Comparison of ENCODE assay signal across 8 cellular contexts in genomic region chr15:53586815-53587214, GRCh38.
DNase-seq lines count a peak whose midpoint lies in the region; ATAC-seq, FAIRE-seq and TF ChIP-seq lines count a peak whose summit lies in the region.

No MANE protein-coding gene starts in this region.

- no peaks in the 10 kb centered on the region for H3K9me3 ChIP-seq in RWPE2 (ENCODE audit: severe bottlenecking)

- H3K27ac ChIP-seq in RWPE2 (ENCODE audit: poor library complexity, severe bottlenecking): no peak overlapping the region

- H3K36me3 ChIP-seq in RWPE2 (ENCODE audit: low read depth): no peaks in the 10 kb centered on the region

- TF ChIP-seq CTCF in RWPE2 (IDR thresholded peaks at IDR 0.05; ENCODE audit: poor library complexity, severe bottlenecking): peak; percentile 45

- no peak for FAIRE-seq in RCC 7860 (lab: Jason Lieb, UNC)

- no peaks in the 10 kb centered on the region for H3K4me1 ChIP-seq in RWPE2 (ENCODE audit: insufficient read depth, poor library complexity, severe bottlenecking)

- no peaks in the 10 kb centered on the region for H3K27me3 ChIP-seq in RWPE2 (ENCODE audit: insufficient read depth, poor library complexity, severe bottlenecking)

- peak; percentile 11 for DNase-seq in stimulated activated CD4-positive, alpha-beta T cell treated with anti-CD3 and anti-CD28 coated beads, Interleukin-1b, Interleukin-23, amount 100 ng/mL, for 48 hours
- DNase-seq in stimulated activated CD4-positive, alpha-beta T cell treated with anti-CD3 and anti-CD28 coated beads, Interleukin-4, amount 100 ng/mL, for 24 hours: no peak
- DNase-seq in RWPE2 (ENCODE audit: low spot score) (no peak), iPS-NIHi11 (ENCODE audit: low spot score) (peak; percentile 72), putamen (ENCODE audit: low spot score) (no peak), RCC 7860 (ENCODE audit: low spot score) (no peak), AG08395 (ENCODE audit: low spot score) (no peak)

- no peak overlapping the region for H3K4me3 ChIP-seq in RWPE2 (ENCODE audit: severe bottlenecking)

- peak; percentile 71 for ATAC-seq in HG03139 (IDR thresholded peaks at IDR 0.05; ENCODE audit: unreplicated experiment)
- ATAC-seq in RWPE2 (ENCODE audit: low read depth): no peak; the same call in 2 of the 3 replicates

Comparison
In these comparisons a context has a peak if more than half of its experiments do, and no peak if none do; other contexts are left out.
1. DNase-seq: peak in stimulated activated CD4-positive, alpha-beta T cell treated with anti-CD3 and anti-CD28 coated beads, Interleukin-1b, Interleukin-23, amount 100 ng/mL, for 48 hours (single experiment) and iPS-NIHi11 (single experiment); none in stimulated activated CD4-positive, alpha-beta T cell treated with anti-CD3 and anti-CD28 coated beads, Interleukin-4, amount 100 ng/mL, for 24 hours (single experiment), RWPE2 (single experiment), putamen (single experiment), RCC 7860 (single experiment) and AG08395 (single experiment).